Comparison of ENCODE assay signal across 23 cellular contexts in genomic region chr11:1679881-1680280, GRCh38. TPM values are rescaled to one million over a fixed set of nuclear protein-coding genes. Genes with fewer than 3 reads are reported as not detected.
"Had no signal": no experiment of that assay in that cellular context is flagged by ENCODE, and none has a peak within 500 bp of the region (broad histone marks: within the 10 kb centered on the region; RNA-seq: fewer than 3 reads in every experiment).

No MANE protein-coding gene starts in this region.

- H3K4me1 ChIP-seq: SJSA1 had no signal

- DNase-seq: IMR-90, Karpas-422, KG1, MM.1S, NCI-H1092 treated with DMSO at 0.1 percent for 48 hours, NCI-H1436, NCI-H187, NCI-H2029, NCI-H2081 treated with DMSO at 0.1 percent for 48 hours, NCI-H2171, NCI-H226, NCI-H446, NCI-H510A, NCI-H524 treated with DMSO at 0.1 percent for 48 hours, NCI-H69, NCI-H774, Right ventricle myocardium superior, RPMI8226, SIG-M5 had no signal

- H3K36me3 ChIP-seq: SJSA1 had no signal

- H3K27me3 ChIP-seq: SJSA1 had no signal

- H3K4me3 ChIP-seq: SJSA1, SK-N-MC had no signal

- H3K9me3 ChIP-seq: SJSA1 had no signal

- H3K27ac ChIP-seq: SJSA1, SK-N-MC had no signal

RNA-seq across cellular contexts. Expression of gene KRTAP5-6, which starts 17.1 kb away (rescaled TPM):
- total RNA-seq: HT-29, IMR-90, M059J, Right ventricle myocardium superior, SJSA1 had no signal
- polyA plus RNA-seq: IMR-90 had no signal

RNA-seq across cellular contexts. Expression of gene KRTAP5-5, which starts 50.3 kb away (rescaled TPM):
- total RNA-seq: HT-29, IMR-90, M059J, Right ventricle myocardium superior, SJSA1 had no signal
- polyA plus RNA-seq: IMR-90 had no signal

RNA-seq across cellular contexts. Expression of gene KRTAP5-4, which starts 57.9 kb away (rescaled TPM):
- total RNA-seq: HT-29, IMR-90, M059J, Right ventricle myocardium superior, SJSA1 had no signal
- polyA plus RNA-seq: IMR-90 had no signal
